16 cellular contexts compared by ENCODE assay signal in genomic region chr5:116543501-116543900, GRCh38. TPM values are rescaled to one million over a fixed set of nuclear protein-coding genes. Genes with fewer than 3 reads are reported as not detected.
A peak's percentile ranks its signal among the peaks of the same experiment; 100 is the strongest.
DNase-seq lines count a peak whose midpoint lies in the region; ATAC-seq, FAIRE-seq and TF ChIP-seq lines count a peak whose summit lies in the region.
"Had no signal": no experiment of that assay in that cellular context is flagged by ENCODE, and none has a peak within 500 bp of the region (broad histone marks: within the 10 kb centered on the region; RNA-seq: fewer than 3 reads in every experiment).

No MANE protein-coding gene starts in this region.

- no peaks in the 10 kb centered on the region for H3K27me3 ChIP-seq in BLaER1 treated with 17β-estradiol and CSF1 and Interleukin-3, amounts not matched to agents 10 nM and 100 nM
- H3K27me3 ChIP-seq in keratinocyte (ENCODE audit: control insufficient read depth, extremely low read depth, insufficient read depth, low read length) = no peaks in the 10 kb centered on the region
- H3K27me3 ChIP-seq: right atrium auricular region, SJCRH30, testis had no signal

- no peak overlapping the region for H3K4me3 ChIP-seq in BLaER1 treated with 17β-estradiol and CSF1 and Interleukin-3, amounts not matched to agents 10 nM and 100 nM
- H3K4me3 ChIP-seq in astrocyte of the spinal cord (ENCODE audit: low read depth, low read length) (no peak overlapping the region), keratinocyte (ENCODE audit: control insufficient read depth in 2 of 3, extremely low read depth in 1 of 3, insufficient read depth in 2 of 3, low read depth in 1 of 3, low read length in 3 of 3) (no peak overlapping the region)
- H3K4me3 ChIP-seq: lower lobe of right lung, right atrium auricular region, SJCRH30, testis had no signal

- TF ChIP-seq CTCF in astrocyte of the spinal cord (IDR thresholded peaks at IDR 0.05; ENCODE audit: low read depth, low read length) = no peak
- TF ChIP-seq CTCF in keratinocyte (optimal IDR thresholded peaks at IDR 0.05 in 1 of 3, IDR thresholded peaks at IDR 0.05 in 1 of 3, conservative IDR thresholded peaks at IDR 0.05 in 1 of 3; ENCODE audit: extremely low read depth in 1 of 3, insufficient read depth in 2 of 3, low read length in 3 of 3) = no peak

- ATAC-seq in GM19397 (IDR thresholded peaks at IDR 0.05; ENCODE audit: unreplicated experiment) = no peak
- ATAC-seq: lower lobe of right lung had no signal

- FAIRE-seq in keratinocyte (lab: Jason Lieb, UNC) = peak; percentile 78

- no peaks in the 10 kb centered on the region for H3K79me2 ChIP-seq in keratinocyte (ENCODE audit: control insufficient read depth, insufficient read depth, low read length)

- DNase-seq in M059J (ENCODE audit: low read depth) = peak; percentile 52
- DNase-seq in astrocyte of the spinal cord (ENCODE audit: low read depth, low spot score) = peak; percentile 52
- DNase-seq in keratinocyte (ENCODE audit: low read depth, low spot score) = peak; percentile 17
- DNase-seq in NCI-H82 treated with DMSO at 0.1 percent for 48 hours (lab: John Stamatoyannopoulos, UW; ENCODE audit: unreplicated experiment) = no peak
- no peak for DNase-seq in putamen (ENCODE audit: low spot score)
- no peak for DNase-seq in globus pallidus (ENCODE audit: low spot score)
- DNase-seq: anterior cingulate cortex; H7; lower lobe of right lung; NCI-H1048; NK-92 treated with Interleukin-12 subunit alpha and Interleukin-12 subunit beta, amount 100 ng/mL, for 24 hours; SJCRH30; testis had no signal

- H3K9me1 ChIP-seq in keratinocyte (ENCODE audit: control insufficient read depth, extremely low read depth, insufficient read depth, low read length) = no peaks in the 10 kb centered on the region

- H3K36me3 ChIP-seq in BLaER1 treated with 17β-estradiol and CSF1 and Interleukin-3, amounts not matched to agents 10 nM and 100 nM = peaks cover 0 to 8% (median 0%) of the 10 kb centered on the region in 11 experiments; a peak in 2 of 22 replicates
- no peaks in the 10 kb centered on the region for H3K36me3 ChIP-seq in keratinocyte (ENCODE audit: control insufficient read depth in 2 of 2, extremely low read depth in 1 of 2, insufficient read depth in 2 of 2, low read length in 2 of 2)
- H3K36me3 ChIP-seq: lower lobe of right lung, right atrium auricular region had no signal

- H3K27ac ChIP-seq in BLaER1 treated with 17β-estradiol and CSF1 and Interleukin-3, amounts not matched to agents 10 nM and 100 nM = no peak overlapping the region
- H3K27ac ChIP-seq in keratinocyte (ENCODE audit: control insufficient read depth, insufficient read depth, low read length) = no peak overlapping the region
- H3K27ac ChIP-seq: lower lobe of right lung, right atrium auricular region, SJCRH30, testis had no signal

- in situ Hi-C loops in astrocyte of the spinal cord (cut with HindIII; ENCODE audit: low sequenced_read_pairs) = no loop called here

- peaks cover 29 to 38% (median 32%) of the 10 kb centered on the region in 11 experiments for H3K9me3 ChIP-seq in BLaER1 treated with 17β-estradiol and CSF1 and Interleukin-3, amounts not matched to agents 10 nM and 100 nM (replicated peaks in 1 of 11)
- H3K9me3 ChIP-seq in keratinocyte (ENCODE audit: control insufficient read depth, low read depth, low read length) = peaks cover 9% of the 10 kb centered on the region
- H3K9me3 ChIP-seq: testis had no signal

- H3K4me2 ChIP-seq in BLaER1 treated with 17β-estradiol and CSF1 and Interleukin-3, amounts not matched to agents 10 nM and 100 nM = peak overlapping the region in 8 of 11 experiments; percentile 3 to 57 (median 44); a peak in 12 of 22 replicates
- no peak overlapping the region for H3K4me2 ChIP-seq in keratinocyte (ENCODE audit: control insufficient read depth, extremely low read depth, insufficient read depth, low read depth, low read length)

- no peaks in the 10 kb centered on the region for H4K20me1 ChIP-seq in BLaER1 treated with 17β-estradiol and CSF1 and Interleukin-3, amounts not matched to agents 10 nM and 100 nM
- H4K20me1 ChIP-seq in keratinocyte (ENCODE audit: control insufficient read depth, extremely low read depth, insufficient read depth, low read length) = no peaks in the 10 kb centered on the region

- peaks cover 0 to 22% (median 15%) of the 10 kb centered on the region in 10 experiments; a peak in 16 of 20 replicates for H3K4me1 ChIP-seq in BLaER1 treated with 17β-estradiol and CSF1 and Interleukin-3, amounts not matched to agents 10 nM and 100 nM
- peaks cover 8% of the 10 kb centered on the region for H3K4me1 ChIP-seq in keratinocyte (ENCODE audit: control insufficient read depth, extremely low read depth, insufficient read depth, low read length)
- H3K4me1 ChIP-seq: lower lobe of right lung, right atrium auricular region, testis had no signal

- no peak overlapping the region for H3K9ac ChIP-seq in BLaER1 treated with 17β-estradiol and CSF1 and Interleukin-3, amounts not matched to agents 10 nM and 100 nM
- no peak overlapping the region for H3K9ac ChIP-seq in keratinocyte (ENCODE audit: control insufficient read depth, extremely low read depth, insufficient read depth, low read length)

- no peak overlapping the region for H2AFZ ChIP-seq in keratinocyte (ENCODE audit: control insufficient read depth, low read length)

- dilution Hi-C loops in keratinocyte (cut with MboI; ENCODE audit: extremely low pct_ligation_motif_present, low sequenced_read_pairs) = no loop called here

RNA-seq across cellular contexts. Expression of gene SEMA6A, which starts 31.1 kb away (rescaled TPM):
- total RNA-seq in M059J (2014; rRNA removed; shearing (Covaris generic)) = not detected in 2 replicates
- polyA plus RNA-seq in keratinocyte = 0.53 to 0.84 TPM (median 0.68 TPM) in 3 replicates
- polyA plus RNA-seq in keratinocyte (2011; ENCODE audit: low read depth) = 0.32 TPM
- polyA plus RNA-seq in keratinocyte (2011; cell fraction: cytosol; rRNA removed) = 0.31 and 0.43 TPM in 2 replicates
- polyA plus RNA-seq in keratinocyte (2011; cell fraction: nucleus; rRNA removed) = 2.8 and 3.4 TPM in 2 replicates
- 0.73 and 1.1 TPM in 2 replicates for polyA plus RNA-seq in keratinocyte (2012; ENCODE audit: low replicate concordance)
- 1.0 to 7.9 TPM (median 1.8 TPM) in 3 replicates for polyA minus RNA-seq in keratinocyte
- 1.5 TPM for polyA minus RNA-seq in keratinocyte (2011; cell fraction: cytosol; rRNA and poly(A)+ RNA removed)
- 5.5 and 6.9 TPM in 2 replicates for polyA minus RNA-seq in keratinocyte (2011; cell fraction: nucleus; rRNA and poly(A)+ RNA removed)

Comparison
In these comparisons a context has a peak if more than half of its experiments do, and no peak if none do; other contexts are left out.
1. DNase-seq: peak in M059J (single experiment), astrocyte of the spinal cord (single experiment) and keratinocyte (single experiment); none in NCI-H82 treated with DMSO at 0.1 percent for 48 hours (single experiment), putamen (single experiment) and globus pallidus (single experiment).